Comparison of ENCODE assay signal across 1 cellular context in genomic region chr1:223240122-223240521, GRCh38.
TF ChIP-seq lines count a peak whose summit lies in the region.

No MANE protein-coding gene starts in this region.

TF ChIP-seq in K562, 482 proteins besides CTCF, POLR2A, EP300 and RAD21 (continued from another document):
- TF ChIP-seq ZNF445 (CRISPR knock-in tag; IDR thresholded peaks at IDR 0.05; ENCODE audit: low read depth), result no peak
- no peak for TF ChIP-seq FOSL1 (tag; conservative IDR thresholded peaks at IDR 0.05)
- no peak for TF ChIP-seq ETV5 (CRISPR knock-in tag; IDR thresholded peaks at IDR 0.05; ENCODE audit: low read depth)
- TF ChIP-seq RERE (CRISPR knock-in tag; IDR thresholded peaks at IDR 0.05; ENCODE audit: borderline replicate concordance), result no peak
- TF ChIP-seq XRCC4 (IDR thresholded peaks at IDR 0.05; ENCODE audit: extremely low read depth, insufficient read depth, insufficient read length), result no peak
- TF ChIP-seq YBX1 (IDR thresholded peaks at IDR 0.05), result no peak
- TF ChIP-seq FOXJ3 (CRISPR knock-in tag; IDR thresholded peaks at IDR 0.05), result no peak
- no peak for TF ChIP-seq STAT6 (CRISPR knock-in tag; IDR thresholded peaks at IDR 0.05)
- TF ChIP-seq MCM7 (IDR thresholded peaks at IDR 0.05), result 0 out of 4 replicates have a peak, but pooled peaks of 1 of the 2 experiments have one; percentile 72
- no peak for TF ChIP-seq ELK1 (CRISPR knock-in tag; IDR thresholded peaks at IDR 0.05)
- no peak for TF ChIP-seq ZNF12 (CRISPR knock-in tag; IDR thresholded peaks at IDR 0.05)
- no peak for TF ChIP-seq ELK3 (CRISPR knock-in tag; IDR thresholded peaks at IDR 0.05)
- no peak for TF ChIP-seq PHTF2 (CRISPR knock-in tag; IDR thresholded peaks at IDR 0.05)
- no peak for TF ChIP-seq ILK (tag; IDR thresholded peaks at IDR 0.05; ENCODE audit: borderline replicate concordance, low read depth)
- no peak for TF ChIP-seq THAP7 (CRISPR knock-in tag; IDR thresholded peaks at IDR 0.05)
- no peak for TF ChIP-seq SAFB2 (IDR thresholded peaks at IDR 0.05; ENCODE audit: borderline replicate concordance, low read depth, low read length, severe bottlenecking)
- TF ChIP-seq HNRNPK (IDR thresholded peaks at IDR 0.05; ENCODE audit: low read depth, low read length, poor library complexity, severe bottlenecking), result no peak
- 0 out of 2 replicates have a peak, but pooled peaks have one; percentile 43 for TF ChIP-seq NFATC3 (IDR thresholded peaks at IDR 0.05)
- TF ChIP-seq NCOR1 (IDR thresholded peaks at IDR 0.05), result no peak
- TF ChIP-seq ZNF197 (CRISPR knock-in tag; IDR thresholded peaks at IDR 0.05; ENCODE audit: low read depth), result no peak
- TF ChIP-seq MAX (CRISPR knock-in tag; IDR thresholded peaks at IDR 0.05), result no peak
- no peak for TF ChIP-seq ZBTB33 (CRISPR knock-in tag; IDR thresholded peaks at IDR 0.05)
